In the genomic region with DNA sequence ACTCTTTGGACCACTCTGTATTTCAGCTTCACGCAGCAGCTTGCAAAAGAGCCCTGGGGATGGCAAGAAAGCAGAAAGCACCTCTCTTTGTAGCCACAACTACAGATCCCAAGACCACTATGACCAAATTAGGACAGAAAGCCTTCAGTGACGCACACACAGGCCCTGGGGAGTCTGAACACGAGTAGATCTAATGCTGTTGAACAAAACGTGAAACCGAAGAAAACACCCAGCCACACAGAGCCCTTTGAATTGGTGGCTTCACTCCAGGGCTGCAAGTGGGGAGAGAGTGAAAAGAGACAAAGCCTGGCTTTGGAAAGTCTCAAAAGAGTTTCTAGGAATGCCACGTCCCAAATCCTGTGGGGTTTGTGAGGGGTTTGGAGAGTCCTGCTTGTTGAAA, we compare ENCODE assay signal across 27 cellular contexts.
"Had no signal": no experiment of that assay in that cellular context is flagged by ENCODE, and none has a peak within 500 bp of the region (broad histone marks: within the 10 kb centered on the region; RNA-seq: fewer than 3 reads in every experiment).

No MANE protein-coding gene starts in this region.

- H3K4me1 Mint-ChIP-seq: activated naive CD4-positive, alpha-beta T cell treated with anti-CD3 and anti-CD28 coated beads, Interleukin-2, amount 50 U/mL, for 24 hours; mesothelial cell of epicardium; T-cell had no signal

- H3K27me3 ChIP-seq: cardiac muscle cell, left lung, right lobe of liver, tibial artery had no signal

- H3K9me3 ChIP-seq: right lobe of liver had no signal

- H3K9ac ChIP-seq: parathyroid adenoma had no signal

- H3K4me1 ChIP-seq: left lung, parathyroid adenoma, right lobe of liver, tibial artery had no signal

- H3K36me3 ChIP-seq: cardiac muscle cell, left lung, right lobe of liver, WERI-Rb-1 had no signal

- H3K4me3 ChIP-seq: cardiac muscle cell, hepatocyte, left lung, lung, right lobe of liver, skin epidermis, tibial artery had no signal

- H2AFZ ChIP-seq: hepatocyte, parathyroid adenoma had no signal

- H3K27ac ChIP-seq: cardiac muscle cell, epithelial cell of prostate, hepatocyte, left lung, parathyroid adenoma, right lobe of liver, skin epidermis, tibial artery, WERI-Rb-1 had no signal

- H3K27me3 Mint-ChIP-seq: activated CD8-positive, alpha-beta T cell treated with anti-CD3 and anti-CD28 coated beads for 36 hours; stimulated activated naive CD8-positive, alpha-beta T cell treated with anti-CD3 and anti-CD28 coated beads, Interleukin-15, Interleukin-2, amounts not matched to agents 100 ng/mL and 50 ng/mL, for 24 hours had no signal

- ATAC-seq: activated CD8-positive, alpha-beta memory T cell treated with anti-CD3 and anti-CD28 coated beads, Interleukin-2, amount 10 ng/mL, durations not matched to agents 7 days and 5 days; left lung; natural killer cell; right lobe of liver; T-cell had no signal

- H3K79me2 ChIP-seq: hepatocyte, parathyroid adenoma had no signal

- H3K27ac Mint-ChIP-seq: activated CD4-positive, alpha-beta T cell treated with anti-CD3 and anti-CD28 coated beads, Interleukin-2, amount 10 ng/mL, durations not matched to agents 7 days and 5 days; activated CD8-positive, alpha-beta memory T cell treated with anti-CD3 and anti-CD28 coated beads, Interleukin-2, amount 10 ng/mL, durations not matched to agents 7 days and 5 days; activated CD8-positive, alpha-beta T cell treated with anti-CD3 and anti-CD28 coated beads for 36 hours; activated naive CD4-positive, alpha-beta T cell treated with anti-CD3 and anti-CD28 coated beads, Interleukin-2, amount 50 U/mL, for 24 hours; mesothelial cell of epicardium; natural killer cell; stimulated activated naive CD8-positive, alpha-beta T cell treated with anti-CD3 and anti-CD28 coated beads, Interleukin-15, Interleukin-2, amounts not matched to agents 100 ng/mL and 50 ng/mL, for 24 hours; T-cell; T-helper 2 cell treated with Interferon-gamma antibody and Interleukin-4, amounts not matched to agents 5 μg/mL and 100 μg/mL, for 36 hours had no signal

- H3K4me3 Mint-ChIP-seq: activated CD4-positive, alpha-beta T cell treated with anti-CD3 and anti-CD28 coated beads, Interleukin-2, amount 10 ng/mL, durations not matched to agents 7 days and 5 days; activated CD8-positive, alpha-beta memory T cell treated with anti-CD3 and anti-CD28 coated beads, Interleukin-2, amount 10 ng/mL, durations not matched to agents 7 days and 5 days; activated CD8-positive, alpha-beta T cell treated with anti-CD3 and anti-CD28 coated beads for 36 hours; activated naive CD4-positive, alpha-beta T cell treated with anti-CD3 and anti-CD28 coated beads, Interleukin-2, amount 50 U/mL, for 24 hours; immature natural killer cell; mesothelial cell of epicardium; natural killer cell; stimulated activated naive CD8-positive, alpha-beta T cell treated with anti-CD3 and anti-CD28 coated beads, Interleukin-15, Interleukin-2, amounts not matched to agents 100 ng/mL and 50 ng/mL, for 24 hours; T-cell; T-helper 2 cell treated with Interferon-gamma antibody and Interleukin-4, amounts not matched to agents 5 μg/mL and 100 μg/mL, for 36 hours had no signal

- DNase-seq: activated CD4-positive, alpha-beta T cell treated with anti-CD3 and anti-CD28 coated beads, Interleukin-2, amount 10 ng/mL, durations not matched to agents 7 days and 5 days; activated CD4-positive, CD25-positive, alpha-beta regulatory T cell treated with anti-CD3 and anti-CD28 coated beads, Interleukin-2, amount 50 U/mL, for 72 hours; activated CD8-positive, alpha-beta memory T cell treated with anti-CD3 and anti-CD28 coated beads, Interleukin-2, amount 10 ng/mL, durations not matched to agents 7 days and 5 days; activated CD8-positive, alpha-beta T cell treated with anti-CD3 and anti-CD28 coated beads for 36 hours; activated gamma-delta T cell; activated T-cell treated with anti-CD3 and anti-CD28 coated beads for 4 hours; aorta; cortex of kidney; foreskin fibroblast; immature natural killer cell; left lung; natural killer cell; right lobe of liver; stimulated activated CD4-positive, alpha-beta T cell treated with anti-CD3 and anti-CD28 coated beads, Interleukin-1b, Interleukin-23, amount 100 ng/mL, for 48 hours; T-cell; tibial artery; WERI-Rb-1 had no signal

- H3K4me2 ChIP-seq: hepatocyte had no signal

- H3K36me3 Mint-ChIP-seq: mesothelial cell of epicardium had no signal
